In genomic region chr1:195768936-195769335, GRCh38 we compare ENCODE assay signal across 19 cellular contexts.
A peak's percentile ranks its signal among the peaks of the same experiment; 100 is the strongest.
DNase-seq lines count a peak whose midpoint lies in the region; ATAC-seq lines count a peak whose summit lies in the region.
"Had no signal": no experiment of that assay in that cellular context is flagged by ENCODE, and none has a peak within 500 bp of the region (broad histone marks: within the 10 kb centered on the region; RNA-seq: fewer than 3 reads in every experiment).

No MANE protein-coding gene starts in this region.

- no peaks in the 10 kb centered on the region for H3K9me3 Mint-ChIP-seq in activated T-helper 17 cell treated with anti-CD3 and anti-CD28 coated beads, Interleukin-2, amount 50 U/mL, for 72 hours
- H3K9me3 Mint-ChIP-seq: CD8-positive, alpha-beta memory T cell had no signal

- H3K9me3 ChIP-seq in GM23248 (ENCODE audit: low read depth): no peaks in the 10 kb centered on the region
- H3K9me3 ChIP-seq: BE2C, HAP-1 had no signal

- H3K4me1 ChIP-seq in GM23248 (ENCODE audit: insufficient read depth): peaks cover 27% of the 10 kb centered on the region
- H3K4me1 ChIP-seq: BE2C, HAP-1 had no signal

- no peaks in the 10 kb centered on the region for H3K36me3 Mint-ChIP-seq in activated T-helper 17 cell treated with anti-CD3 and anti-CD28 coated beads, Interleukin-2, amount 50 U/mL, for 72 hours (ENCODE audit: low read depth)
- H3K36me3 Mint-ChIP-seq: CD4-positive, CD25-positive, alpha-beta regulatory T cell; CD8-positive, alpha-beta memory T cell had no signal

- H3K79me2 ChIP-seq in GM23248 (ENCODE audit: insufficient read depth): no peaks in the 10 kb centered on the region

- peak overlapping the region; percentile 63 for H3K4me2 ChIP-seq in GM23248 (ENCODE audit: unreplicated experiment)

- DNase-seq in GM23248: peak; percentile 10
- DNase-seq in OCI-M1 (lab: John Stamatoyannopoulos, UW): peak; percentile 24
- peak; percentile 33 for DNase-seq in amniotic epithelial cell (ENCODE audit: low read depth)
- no peak for DNase-seq in NCI-H510A treated with DMSO at 0.1 percent for 48 hours (lab: John Stamatoyannopoulos, UW)
- DNase-seq: BE2C; C1 segment of cervical spinal cord; CD4-positive, CD25-positive, alpha-beta regulatory T cell; CD8-positive, alpha-beta memory T cell; COR-L47; DMS 273 treated with DMSO at 0.1 percent for 48 hours; DMS53; DND-41; GDM1; KBM-7 had no signal

- peaks cover 3% of the 10 kb centered on the region for H3K27me3 Mint-ChIP-seq in activated T-helper 17 cell treated with anti-CD3 and anti-CD28 coated beads, Interleukin-2, amount 50 U/mL, for 72 hours
- H3K27me3 Mint-ChIP-seq: CD4-positive, CD25-positive, alpha-beta regulatory T cell; CD8-positive, alpha-beta memory T cell had no signal

- H3K27ac Mint-ChIP-seq in activated T-helper 17 cell treated with anti-CD3 and anti-CD28 coated beads, Interleukin-2, amount 50 U/mL, for 72 hours: no peak overlapping the region
- H3K27ac Mint-ChIP-seq: CD4-positive, CD25-positive, alpha-beta regulatory T cell; CD8-positive, alpha-beta memory T cell had no signal

- no peaks in the 10 kb centered on the region for H3K9me2 ChIP-seq in GM23248 (ENCODE audit: insufficient read depth)

- no peak overlapping the region; the same call in 1 of the 2 replicates for H3K4me3 ChIP-seq in GM23248
- H3K4me3 ChIP-seq: HAP-1 had no signal

- H3K27ac ChIP-seq in GM23248: no peak overlapping the region
- H3K27ac ChIP-seq: HL-60 had no signal

- no peak overlapping the region for H3K4me3 Mint-ChIP-seq in activated T-helper 17 cell treated with anti-CD3 and anti-CD28 coated beads, Interleukin-2, amount 50 U/mL, for 72 hours
- H3K4me3 Mint-ChIP-seq: CD4-positive, CD25-positive, alpha-beta regulatory T cell; CD8-positive, alpha-beta memory T cell had no signal

- in situ Hi-C loops in GM23248 (cut with MboI): no loop called here

- H3K36me3 ChIP-seq in GM23248 (ENCODE audit: low read depth): no peaks in the 10 kb centered on the region
- H3K36me3 ChIP-seq: BE2C, HAP-1 had no signal

- H3K27me3 ChIP-seq in GM23248 (replicated peaks; ENCODE audit: insufficient read depth): no peaks in the 10 kb centered on the region
- H3K27me3 ChIP-seq: BE2C had no signal

- no peak for ATAC-seq in GM21717 (IDR thresholded peaks at IDR 0.05; ENCODE audit: unreplicated experiment)
- ATAC-seq in GM21528 (IDR thresholded peaks at IDR 0.05; ENCODE audit: low FRiP score, unreplicated experiment): no peak
- ATAC-seq in activated T-helper 17 cell treated with anti-CD3 and anti-CD28 coated beads, Interleukin-2, amount 50 U/mL, for 72 hours (replicated peaks): no peak

- peak overlapping the region; percentile 29 for H2AFZ ChIP-seq in GM23248

- H3K9ac ChIP-seq in GM23248: no peak overlapping the region

- no peaks in the 10 kb centered on the region for H4K20me1 ChIP-seq in GM23248 (ENCODE audit: insufficient read depth)

- H3F3A ChIP-seq in GM23248 (ENCODE audit: insufficient read depth): peaks cover 13% of the 10 kb centered on the region

- no peaks in the 10 kb centered on the region for H3K4me1 Mint-ChIP-seq in activated T-helper 17 cell treated with anti-CD3 and anti-CD28 coated beads, Interleukin-2, amount 50 U/mL, for 72 hours
- H3K4me1 Mint-ChIP-seq: CD4-positive, CD25-positive, alpha-beta regulatory T cell; CD8-positive, alpha-beta memory T cell had no signal
